Comparison of ENCODE assay signal across 8 cellular contexts in genomic region chr17:45620468-45620867, GRCh38.
DNase-seq lines count a peak whose midpoint lies in the region; ATAC-seq and TF ChIP-seq lines count a peak whose summit lies in the region.
"Not testable (repeated sequence)": the region's sequence is repeated elsewhere in the genome, so short reads cannot be mapped to it uniquely, and the experiment has no call there.

No MANE protein-coding gene starts in this region.

- H3K36me3 ChIP-seq in H7 (replicated peaks; ENCODE audit: control insufficient read depth, insufficient read depth, low read length); breast epithelium; hepatocyte (replicated peaks; ENCODE audit: insufficient read depth, low read depth); neutrophil; urinary bladder (ENCODE audit: insufficient read depth): not testable (repeated sequence)

- H3K79me2 ChIP-seq in hepatocyte = not testable (repeated sequence)

- not testable (repeated sequence) for H3K9me2 ChIP-seq in hepatocyte (replicated peaks; ENCODE audit: insufficient read depth)

- DNase-seq in H7 = peak; percentile 48
- peak; percentile 11 for DNase-seq in T-helper 9 cell
- DNase-seq in breast epithelium (ENCODE audit: low spot score in 2 of 2); hepatocyte (ENCODE audit: low spot score): not testable (repeated sequence)

- intact Hi-C loops in breast epithelium (cut with DNase I; ENCODE audit: low total_unique reads) = not testable (repeated sequence)

- H3K27me3 ChIP-seq in H7 (ENCODE audit: control insufficient read depth, insufficient read depth, low read length); breast epithelium; hepatocyte; neutrophil: not testable (repeated sequence)

- not testable (repeated sequence) for H4K20me1 ChIP-seq in hepatocyte (ENCODE audit: insufficient read depth, poor library complexity, severe bottlenecking)

- ATAC-seq in GM18511 (IDR thresholded peaks at IDR 0.05; ENCODE audit: unreplicated experiment) (peak; percentile 51), HG03439 (IDR thresholded peaks at IDR 0.05; ENCODE audit: unreplicated experiment) (peak; percentile 31)

- WGBS in hepatocyte (ENCODE audit: low lambda C conversion rate, missing lambda C conversion rate) = no CpG with 5 or more reads among the region's 54 CpGs
- under 1% methylated on average over 54 of the region's 54 CpGs for WGBS in urinary bladder

- TF ChIP-seq CTCF in breast epithelium (IDR thresholded peaks at IDR 0.05); hepatocyte (IDR thresholded peaks at IDR 0.05; ENCODE audit: poor library complexity); neutrophil (IDR thresholded peaks at IDR 0.05): not testable (repeated sequence)

- peak overlapping the region; percentile 67 for H3K4me2 ChIP-seq in hepatocyte

- not testable (repeated sequence) for TF ChIP-seq POLR2A in breast epithelium (IDR thresholded peaks at IDR 0.05)

- H3K4me3 ChIP-seq in H7 (ENCODE audit: insufficient read depth, low read depth, low read length) = peak overlapping the region; percentile 30
- peak overlapping the region; percentile 52 to 90 (median 67) for H3K4me3 ChIP-seq in breast epithelium
- peak overlapping the region; percentile 70 for H3K4me3 ChIP-seq in hepatocyte
- peak overlapping the region; percentile 35 to 49 for H3K4me3 ChIP-seq in neutrophil (ENCODE audit: low read depth in 1 of 2, low read length in 1 of 2)
- peak overlapping the region; percentile 76 for H3K4me3 ChIP-seq in urinary bladder (ENCODE audit: low read depth, low read length)

- not testable (repeated sequence) for H3K4me1 ChIP-seq in breast epithelium; hepatocyte (ENCODE audit: insufficient read depth); neutrophil (ENCODE audit: control insufficient read depth in 1 of 2, insufficient read depth in 1 of 2, low read depth in 1 of 2, low read length in 1 of 2); urinary bladder (ENCODE audit: insufficient read depth)

- H2AFZ ChIP-seq in hepatocyte = not testable (repeated sequence)

- H3K27ac ChIP-seq in breast epithelium = peak overlapping the region in 1 of 2 donors; percentile 48
- H3K27ac ChIP-seq in hepatocyte; neutrophil; urinary bladder (ENCODE audit: low read depth): not testable (repeated sequence)

- not testable (repeated sequence) for H3K9me3 ChIP-seq in breast epithelium; hepatocyte (ENCODE audit: low read depth); neutrophil
